ENCODE assay signal across 8 cellular contexts in genomic region chr6:104325341-104326172, GRCh38.
DNase-seq lines count a peak whose midpoint lies in the region; ATAC-seq, FAIRE-seq and TF ChIP-seq lines count a peak whose summit lies in the region.

No MANE protein-coding gene starts in this region.

- H3K4me3 ChIP-seq in fibroblast of lung (replicated peaks in 1 of 4; ENCODE audit: control extremely low read depth in 1 of 4, insufficient read depth in 1 of 4, low read depth in 3 of 4, low read length in 4 of 4), result no peak overlapping the region
- peak overlapping the region in 1 of 5 donors; percentile 50 for H3K4me3 ChIP-seq in subcutaneous abdominal adipose tissue (ENCODE audit: low read depth in 1 of 5, low read length in 5 of 5)

- H3K79me2 ChIP-seq in fibroblast of lung (ENCODE audit: control insufficient read depth, insufficient read depth, low read length), result no peaks in the 10 kb centered on the region

- H3K27me3 ChIP-seq in fibroblast of lung (ENCODE audit: control insufficient read depth, insufficient read depth, low read length), result no peaks in the 10 kb centered on the region
- H3K27me3 ChIP-seq in subcutaneous abdominal adipose tissue (ENCODE audit: control insufficient read depth in 5 of 5, insufficient read depth in 4 of 5, low read length in 5 of 5), result no peaks in the 10 kb centered on the region

- H3K9me3 ChIP-seq in fibroblast of lung (ENCODE audit: control insufficient read depth, insufficient read depth, low read depth, low read length), result no peaks in the 10 kb centered on the region
- peaks cover 0 to 4% (median 0%) of the 10 kb centered on the region in 5 donors for H3K9me3 ChIP-seq in subcutaneous abdominal adipose tissue (ENCODE audit: control insufficient read depth in 5 of 5, low read length in 5 of 5)

- FAIRE-seq in G401.6 (lab: Jason Lieb, UNC), result peak; percentile 68

- no peaks in the 10 kb centered on the region for H4K20me1 ChIP-seq in fibroblast of lung (ENCODE audit: control insufficient read depth, extremely low read depth, insufficient read depth, low read length)

- no peak overlapping the region for H3K4me2 ChIP-seq in fibroblast of lung (ENCODE audit: extremely low read depth, insufficient read depth, low read length)

- no peak overlapping the region for H2AFZ ChIP-seq in fibroblast of lung (ENCODE audit: low read length)

- H3K4me1 ChIP-seq in fibroblast of lung (ENCODE audit: control insufficient read depth, extremely low read depth, insufficient read depth, low read length), result peaks cover 4% of the 10 kb centered on the region
- H3K4me1 ChIP-seq in subcutaneous abdominal adipose tissue (ENCODE audit: control insufficient read depth in 5 of 5, insufficient read depth in 5 of 5, low read length in 5 of 5), result peaks cover 0 to 21% (median 17%) of the 10 kb centered on the region in 5 donors

- peak overlapping the region; percentile 17 for H3K27ac ChIP-seq in fibroblast of lung (ENCODE audit: insufficient read depth, low read length)
- peak overlapping the region; percentile 82 for H3K27ac ChIP-seq in subcutaneous abdominal adipose tissue (ENCODE audit: low read depth, low read length)

- H3K9ac ChIP-seq in fibroblast of lung (ENCODE audit: insufficient read depth, low read length) (no peak overlapping the region), subcutaneous abdominal adipose tissue (ENCODE audit: low read length in 5 of 5) (peak overlapping the region in 2 of 5 donors; percentile 6 to 44)

- ATAC-seq in HG03432 (IDR thresholded peaks at IDR 0.05; ENCODE audit: unreplicated experiment) (peak; percentile 36), HG02938 (IDR thresholded peaks at IDR 0.05; ENCODE audit: unreplicated experiment) (no peak), HG02970 (IDR thresholded peaks at IDR 0.05; ENCODE audit: low FRiP score, unreplicated experiment) (no peak), HG02884 (IDR thresholded peaks at IDR 0.05; ENCODE audit: unreplicated experiment) (no peak)

- no peaks in the 10 kb centered on the region for H3K36me3 ChIP-seq in fibroblast of lung (ENCODE audit: control insufficient read depth, insufficient read depth, low read length)
- H3K36me3 ChIP-seq in subcutaneous abdominal adipose tissue (ENCODE audit: control insufficient read depth in 5 of 5, insufficient read depth in 5 of 5, low read length in 5 of 5), result no peaks in the 10 kb centered on the region

- peak; percentile 9 for DNase-seq in RPMI8226
- DNase-seq in fibroblast of lung (ENCODE audit: low read depth in 2 of 2), result peak in 1 of 2 donors; percentile 4

- TF ChIP-seq CTCF in fibroblast of lung (conservative IDR thresholded peaks at IDR 0.05 in 1 of 2, IDR thresholded peaks at IDR 0.05 in 1 of 2; ENCODE audit: low read depth in 1 of 2, low read length in 2 of 2), result peak; percentile 39 to 57
